1 cellular context compared by ENCODE assay signal in genomic region chr3:192897005-192897404, GRCh38.
TF ChIP-seq lines count a peak whose summit lies in the region.

No MANE protein-coding gene starts in this region.

TF ChIP-seq in HepG2, 621 proteins besides CTCF, POLR2A, EP300 and RAD21 (continued from another document and continues in another):
- TF ChIP-seq IRF2 (CRISPR knock-in tag; IDR thresholded peaks at IDR 0.05) (no peak), THRA (CRISPR knock-in tag; IDR thresholded peaks at IDR 0.05; ENCODE audit: borderline replicate concordance) (no peak), ZNF768 (CRISPR knock-in tag; IDR thresholded peaks at IDR 0.05) (no peak), HDAC6 (IDR thresholded peaks at IDR 0.05; ENCODE audit: low read depth, low read length) (no peak), SRSF1 (optimal IDR thresholded peaks at IDR 0.05; ENCODE audit: low read depth, low read length) (no peak), AKAP8 (CRISPR knock-in tag; IDR thresholded peaks at IDR 0.05) (no peak), ZNF350 (CRISPR knock-in tag; IDR thresholded peaks at IDR 0.05; ENCODE audit: borderline replicate concordance, low read depth) (no peak), ARID5B (CRISPR knock-in tag; IDR thresholded peaks at IDR 0.05) (peak; percentile 44; the same call in 1 of the 2 replicates), FOSL2 (CRISPR knock-in tag; IDR thresholded peaks at IDR 0.05) (peak; percentile 69), GATA4 (IDR thresholded peaks at IDR 0.05; ENCODE audit: borderline replicate concordance, low read depth) (no peak), IRX3 (CRISPR knock-in tag; IDR thresholded peaks at IDR 0.05; ENCODE audit: borderline replicate concordance, low read depth) (no peak), CEBPB (IDR thresholded peaks at IDR 0.05; ENCODE audit: borderline replicate concordance, low read depth, low read length) (peak; percentile 95), BRD4 (CRISPR knock-in tag; IDR thresholded peaks at IDR 0.05) (no peak), EED (CRISPR knock-in tag; IDR thresholded peaks at IDR 0.05) (no peak), ZNF329 (CRISPR knock-in tag; IDR thresholded peaks at IDR 0.05; ENCODE audit: low read depth) (no peak), ZNF33B (CRISPR knock-in tag; IDR thresholded peaks at IDR 0.05) (no peak), ETV5 (CRISPR knock-in tag; IDR thresholded peaks at IDR 0.05; ENCODE audit: borderline replicate concordance) (no peak), ZBTB40 (IDR thresholded peaks at IDR 0.05) (no peak), ZBTB40 (CRISPR knock-in tag; IDR thresholded peaks at IDR 0.05) (no peak), ZSCAN31 (CRISPR knock-in tag; IDR thresholded peaks at IDR 0.05; ENCODE audit: low read depth) (no peak), EZH2 (conservative IDR thresholded peaks at IDR 0.05; ENCODE audit: low read depth, low read length) (no peak), ZZZ3 (CRISPR knock-in tag; IDR thresholded peaks at IDR 0.05; ENCODE audit: borderline replicate concordance) (no peak), ZBTB38 (CRISPR knock-in tag; IDR thresholded peaks at IDR 0.05) (no peak), ZNF788 (CRISPR knock-in tag; IDR thresholded peaks at IDR 0.05; ENCODE audit: borderline replicate concordance) (no peak), XRCC5 (optimal IDR thresholded peaks at IDR 0.05; ENCODE audit: low read length) (no peak), NKX3-1 (CRISPR knock-in tag; IDR thresholded peaks at IDR 0.05) (no peak), ZNF33A (CRISPR knock-in tag; IDR thresholded peaks at IDR 0.05; ENCODE audit: borderline replicate concordance) (no peak), ZFP36 (IDR thresholded peaks at IDR 0.05; ENCODE audit: borderline replicate concordance, low read depth, low read length, partially characterized antibody) (no peak), ETV6 (CRISPR knock-in tag; conservative IDR thresholded peaks at IDR 0.05) (no peak), ZNF17 (CRISPR knock-in tag; IDR thresholded peaks at IDR 0.05) (no peak), HMG20B (CRISPR knock-in tag; conservative IDR thresholded peaks at IDR 0.05) (no peak), ATF7 (IDR thresholded peaks at IDR 0.05) (peak; percentile 57; the same call in 1 of the 2 replicates), ATF7 (CRISPR knock-in tag; IDR thresholded peaks at IDR 0.05) (no peak), RARA (CRISPR knock-in tag; IDR thresholded peaks at IDR 0.05) (peak; percentile 67), HNF4G (IDR thresholded peaks at IDR 0.05; ENCODE audit: borderline replicate concordance, low read depth, low read length) (peak; percentile 70; the same call in 1 of the 2 replicates), HNF4G (CRISPR knock-in tag; IDR thresholded peaks at IDR 0.05; ENCODE audit: borderline replicate concordance, low read depth) (no peak), CHCHD3 (CRISPR knock-in tag; IDR thresholded peaks at IDR 0.05) (no peak), NCOA2 (CRISPR knock-in tag; IDR thresholded peaks at IDR 0.05) (peak; percentile 50; the same call in 1 of the 2 replicates), SOX6 (IDR thresholded peaks at IDR 0.05) (no peak), SOX6 (CRISPR knock-in tag; IDR thresholded peaks at IDR 0.05) (peak; percentile 89), SMAD3 (CRISPR knock-in tag; IDR thresholded peaks at IDR 0.05) (0 out of 2 replicates have a peak, but pooled peaks have one; percentile 46), ZNF746 (CRISPR knock-in tag; IDR thresholded peaks at IDR 0.05) (no peak), PAF1 (CRISPR knock-in tag; IDR thresholded peaks at IDR 0.05) (no peak), ZBTB8A (CRISPR knock-in tag; IDR thresholded peaks at IDR 0.05; ENCODE audit: borderline replicate concordance, low read depth) (no peak), GPN1 (CRISPR knock-in tag; IDR thresholded peaks at IDR 0.05; ENCODE audit: borderline replicate concordance) (no peak)
- TF ChIP-seq, protein P1, sequence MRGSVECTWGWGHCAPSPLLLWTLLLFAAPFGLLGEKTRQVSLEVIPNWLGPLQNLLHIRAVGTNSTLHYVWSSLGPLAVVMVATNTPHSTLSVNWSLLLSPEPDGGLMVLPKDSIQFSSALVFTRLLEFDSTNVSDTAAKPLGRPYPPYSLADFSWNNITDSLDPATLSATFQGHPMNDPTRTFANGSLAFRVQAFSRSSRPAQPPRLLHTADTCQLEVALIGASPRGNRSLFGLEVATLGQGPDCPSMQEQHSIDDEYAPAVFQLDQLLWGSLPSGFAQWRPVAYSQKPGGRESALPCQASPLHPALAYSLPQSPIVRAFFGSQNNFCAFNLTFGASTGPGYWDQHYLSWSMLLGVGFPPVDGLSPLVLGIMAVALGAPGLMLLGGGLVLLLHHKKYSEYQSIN (CRISPR knock-in tag; IDR thresholded peaks at IDR 0.05; ENCODE audit: borderline replicate concordance), result no peak
- TF ChIP-seq, protein P2, sequence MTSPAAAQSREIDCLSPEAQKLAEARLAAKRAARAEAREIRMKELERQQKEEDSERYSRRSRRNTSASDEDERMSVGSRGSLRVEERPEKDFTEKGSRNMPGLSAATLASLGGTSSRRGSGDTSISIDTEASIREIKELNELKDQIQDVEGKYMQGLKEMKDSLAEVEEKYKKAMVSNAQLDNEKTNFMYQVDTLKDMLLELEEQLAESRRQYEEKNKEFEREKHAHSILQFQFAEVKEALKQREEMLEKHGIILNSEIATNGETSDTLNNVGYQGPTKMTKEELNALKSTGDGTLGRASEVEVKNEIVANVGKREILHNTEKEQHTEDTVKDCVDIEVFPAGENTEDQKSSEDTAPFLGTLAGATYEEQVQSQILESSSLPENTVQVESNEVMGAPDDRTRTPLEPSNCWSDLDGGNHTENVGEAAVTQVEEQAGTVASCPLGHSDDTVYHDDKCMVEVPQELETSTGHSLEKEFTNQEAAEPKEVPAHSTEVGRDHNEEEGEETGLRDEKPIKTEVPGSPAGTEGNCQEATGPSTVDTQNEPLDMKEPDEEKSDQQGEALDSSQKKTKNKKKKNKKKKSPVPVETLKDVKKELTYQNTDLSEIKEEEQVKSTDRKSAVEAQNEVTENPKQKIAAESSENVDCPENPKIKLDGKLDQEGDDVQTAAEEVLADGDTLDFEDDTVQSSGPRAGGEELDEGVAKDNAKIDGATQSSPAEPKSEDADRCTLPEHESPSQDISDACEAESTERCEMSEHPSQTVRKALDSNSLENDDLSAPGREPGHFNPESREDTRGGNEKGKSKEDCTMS (CRISPR knock-in tag; conservative IDR thresholded peaks at IDR 0.05), result no peak
- TF ChIP-seq, protein P3, sequence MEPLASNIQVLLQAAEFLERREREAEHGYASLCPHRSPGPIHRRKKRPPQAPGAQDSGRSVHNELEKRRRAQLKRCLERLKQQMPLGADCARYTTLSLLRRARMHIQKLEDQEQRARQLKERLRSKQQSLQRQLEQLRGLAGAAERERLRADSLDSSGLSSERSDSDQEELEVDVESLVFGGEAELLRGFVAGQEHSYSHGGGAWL (CRISPR knock-in tag; IDR thresholded peaks at IDR 0.05), result no peak
- TF ChIP-seq, protein P4, sequence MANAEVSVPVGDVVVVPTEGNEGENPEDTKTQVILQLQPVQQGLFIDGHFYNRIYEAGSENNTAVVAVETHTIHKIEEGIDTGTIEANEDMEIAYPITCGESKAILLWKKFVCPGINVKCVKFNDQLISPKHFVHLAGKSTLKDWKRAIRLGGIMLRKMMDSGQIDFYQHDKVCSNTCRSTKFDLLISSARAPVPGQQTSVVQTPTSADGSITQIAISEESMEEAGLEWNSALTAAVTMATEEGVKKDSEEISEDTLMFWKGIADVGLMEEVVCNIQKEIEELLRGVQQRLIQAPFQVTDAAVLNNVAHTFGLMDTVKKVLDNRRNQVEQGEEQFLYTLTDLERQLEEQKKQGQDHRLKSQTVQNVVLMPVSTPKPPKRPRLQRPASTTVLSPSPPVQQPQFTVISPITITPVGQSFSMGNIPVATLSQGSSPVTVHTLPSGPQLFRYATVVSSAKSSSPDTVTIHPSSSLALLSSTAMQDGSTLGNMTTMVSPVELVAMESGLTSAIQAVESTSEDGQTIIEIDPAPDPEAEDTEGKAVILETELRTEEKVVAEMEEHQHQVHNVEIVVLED (CRISPR knock-in tag; IDR thresholded peaks at IDR 0.05; ENCODE audit: borderline replicate concordance), result no peak
